10 cellular contexts compared by ENCODE assay signal in genomic region chr1:15953791-15954201, GRCh38. TPM values are rescaled to one million over a fixed set of nuclear protein-coding genes. Genes with fewer than 3 reads are reported as not detected.
DNase-seq lines count a peak whose midpoint lies in the region; ATAC-seq and TF ChIP-seq lines count a peak whose summit lies in the region.
"Had no signal": no experiment of that assay in that cellular context is flagged by ENCODE, and none has a peak within 500 bp of the region (broad histone marks: within the 10 kb centered on the region; RNA-seq: fewer than 3 reads in every experiment).

No MANE protein-coding gene starts in this region.

- intact Hi-C loops in activated CD4-positive, alpha-beta T cell treated with anti-CD3 and anti-CD28 coated beads, Interleukin-2, amount 10 ng/mL, durations not matched to agents 24 days and 14 days (cut with micrococcal nuclease) = loop anchor here (5.0 kb wide), 1 partner anchor 106 kb away; the partner anchor contains the start of gene SPEN
- intact Hi-C loops in Panc1 (cut with micrococcal nuclease; ENCODE audit: unreplicated experiment) = no loop called here

- DNase-seq in activated CD4-positive, alpha-beta T cell treated with anti-CD3 and anti-CD28 coated beads, Interleukin-2, amount 10 ng/mL, durations not matched to agents 24 days and 14 days = no peak
- no peak for DNase-seq in activated CD4-positive, alpha-beta T cell treated with anti-CD3 and anti-CD28 coated beads for 48 hours
- DNase-seq in Panc1 (ENCODE audit: low read depth, low spot score) (no peak), superior temporal gyrus (ENCODE audit: extremely low spot score) (peak; percentile 26), neuronal stem cell (ENCODE audit: low spot score) (no peak)
- DNase-seq: cortex of kidney; stimulated activated CD4-positive, alpha-beta T cell treated with anti-CD3 and anti-CD28 coated beads, Interleukin-2, amount 100 ng/mL, for 48 hours had no signal

- 29 to 37% methylated on average over 1 of the region's 1 CpG for WGBS in esophagus, 2 donors
- WGBS in neuronal stem cell (ENCODE audit: extremely low coverage in 2 of 2, insufficient read length in 2 of 2, insufficient replicate concordance in 1 of 2), 2 donors = no CpG with 5 or more reads among the region's 1 CpG

- ATAC-seq in Panc1 (no peak), GM18517 (IDR thresholded peaks at IDR 0.05; ENCODE audit: unreplicated experiment) (no peak), GM19467 (IDR thresholded peaks at IDR 0.05; ENCODE audit: unreplicated experiment) (no peak)

- POLR2A ChIA-PET in Panc1 (lab: Charles Lee) = interaction anchor here (0.6 kb wide), 2 partner anchors 136 to 166 kb away, joined by 4 to 9 read pairs; no protein-coding TSS in a partner anchor

- H3K27ac Mint-ChIP-seq in activated CD4-positive, alpha-beta T cell treated with anti-CD3 and anti-CD28 coated beads, Interleukin-2, amount 10 ng/mL, durations not matched to agents 24 days and 14 days = peak overlapping the region; percentile 82

- H3K27ac ChIP-seq in Panc1 (ENCODE audit: low read length) = peak overlapping the region; percentile 11; the same call in 1 of the 2 replicates
- peak overlapping the region; percentile 94 to 99 for H3K27ac ChIP-seq in esophagus (ENCODE audit: low read depth in 2 of 2, low read length in 1 of 2)
- no peak overlapping the region for H3K27ac ChIP-seq in neuronal stem cell (replicated peaks; ENCODE audit: low read length)

- H3K23ac ChIP-seq in neuronal stem cell (ENCODE audit: low read depth, low read length, poor library complexity) = no peak overlapping the region

- no peaks in the 10 kb centered on the region for H3K9me3 Mint-ChIP-seq in activated CD4-positive, alpha-beta T cell treated with anti-CD3 and anti-CD28 coated beads, Interleukin-2, amount 10 ng/mL, durations not matched to agents 24 days and 14 days

- CTCF ChIA-PET in Panc1 (lab: Charles Lee) = no interaction called here

- no peak for TF ChIP-seq CTCF in Panc1 (IDR thresholded peaks at IDR 0.05)

- H3K4me2 ChIP-seq in neuronal stem cell (ENCODE audit: insufficient read depth, low read length, poor library complexity, severe bottlenecking) = no peak overlapping the region

- H3K4ac ChIP-seq in neuronal stem cell (ENCODE audit: low read length) = no peak overlapping the region

- H3K36me3 ChIP-seq in Panc1 (ENCODE audit: control insufficient read depth, insufficient read depth, low read length) = no peaks in the 10 kb centered on the region
- peaks cover 0 to 2% of the 10 kb centered on the region in 2 donors for H3K36me3 ChIP-seq in esophagus (ENCODE audit: control insufficient read depth in 2 of 2, insufficient read depth in 2 of 2, low read length in 1 of 2)
- peaks cover 2 to 38% of the 10 kb centered on the region in 2 donors for H3K36me3 ChIP-seq in neuronal stem cell (replicated peaks in 1 of 2; ENCODE audit: control insufficient read depth in 2 of 2, insufficient read depth in 2 of 2, low read length in 2 of 2)

- no peak overlapping the region for H3K14ac ChIP-seq in neuronal stem cell (ENCODE audit: low read length)

- H3K9me3 ChIP-seq in Panc1 (ENCODE audit: control insufficient read depth, insufficient read depth, low read depth, low read length) (no peaks in the 10 kb centered on the region), esophagus (ENCODE audit: control insufficient read depth in 2 of 2, insufficient read depth in 1 of 2, low read depth in 1 of 2, low read length in 1 of 2) (no peaks in the 10 kb centered on the region), neuronal stem cell (replicated peaks in 1 of 2; ENCODE audit: control insufficient read depth in 2 of 2, insufficient read depth in 1 of 2, low read depth in 1 of 2, low read length in 2 of 2) (no peaks in the 10 kb centered on the region)

- no peak overlapping the region for H4K8ac ChIP-seq in neuronal stem cell (ENCODE audit: low read depth, low read length)

- H3K4me1 ChIP-seq in Panc1 (ENCODE audit: control insufficient read depth, insufficient read depth, low read length) = peaks cover 49% of the 10 kb centered on the region
- peaks cover 26 to 49% of the 10 kb centered on the region in 2 donors for H3K4me1 ChIP-seq in esophagus (ENCODE audit: control insufficient read depth in 2 of 2, insufficient read depth in 2 of 2, low read length in 1 of 2)
- peaks cover 8 to 29% of the 10 kb centered on the region in 2 donors for H3K4me1 ChIP-seq in neuronal stem cell (ENCODE audit: control insufficient read depth in 2 of 2, insufficient read depth in 1 of 2, low read depth in 1 of 2, low read length in 2 of 2)

- H3K36me3 Mint-ChIP-seq in activated CD4-positive, alpha-beta T cell treated with anti-CD3 and anti-CD28 coated beads, Interleukin-2, amount 10 ng/mL, durations not matched to agents 24 days and 14 days (ENCODE audit: low read depth) = peaks cover 67% of the 10 kb centered on the region

- BruUV-seq in Panc1 (replicated peaks; lab: Mats Ljungman, UMichigan) = no TSS peak

- H2AFZ ChIP-seq in neuronal stem cell (ENCODE audit: low read length) = no peak overlapping the region

- no peak overlapping the region for H2BK120ac ChIP-seq in neuronal stem cell (ENCODE audit: low read depth, low read length)

- H2BK15ac ChIP-seq in neuronal stem cell (ENCODE audit: low read length) = no peak overlapping the region

- H3K18ac ChIP-seq in neuronal stem cell (ENCODE audit: low read length) = no peak overlapping the region

- H2BK5ac ChIP-seq in neuronal stem cell (ENCODE audit: low read length) = no peak overlapping the region

- H3K4me1 Mint-ChIP-seq in activated CD4-positive, alpha-beta T cell treated with anti-CD3 and anti-CD28 coated beads, Interleukin-2, amount 10 ng/mL, durations not matched to agents 24 days and 14 days = peaks cover 86% of the 10 kb centered on the region

- in situ Hi-C loops in Panc1 (cut with HindIII; ENCODE audit: low pct_unique_long_range_greater_than_20kb, low sequenced_read_pairs) = no loop called here

- H3K27me3 Mint-ChIP-seq in activated CD4-positive, alpha-beta T cell treated with anti-CD3 and anti-CD28 coated beads, Interleukin-2, amount 10 ng/mL, durations not matched to agents 24 days and 14 days = no peaks in the 10 kb centered on the region

- no peak overlapping the region for H3K9ac ChIP-seq in neuronal stem cell (ENCODE audit: low read depth, low read length, poor library complexity)

- no peaks in the 10 kb centered on the region for H3K27me3 ChIP-seq in Panc1 (ENCODE audit: control insufficient read depth, insufficient read depth, low read length)
- no peaks in the 10 kb centered on the region for H3K27me3 ChIP-seq in esophagus (ENCODE audit: control insufficient read depth in 1 of 2, insufficient read depth in 2 of 2, low read length in 2 of 2)
- H3K27me3 ChIP-seq in neuronal stem cell (ENCODE audit: control insufficient read depth in 3 of 3, insufficient read depth in 3 of 3, low read depth in 1 of 3, low read length in 3 of 3) = no peaks in the 10 kb centered on the region

- no peak overlapping the region for H3K4me3 ChIP-seq in Panc1 (ENCODE audit: low read depth in 2 of 2, low read length in 2 of 2)
- H3K4me3 ChIP-seq in esophagus (ENCODE audit: low read depth in 1 of 2, low read length in 2 of 2) = no peak overlapping the region
- H3K4me3 ChIP-seq in neuronal stem cell (ENCODE audit: low read length in 2 of 2) = no peak overlapping the region

- peak overlapping the region; percentile 26 for H3K4me3 Mint-ChIP-seq in activated CD4-positive, alpha-beta T cell treated with anti-CD3 and anti-CD28 coated beads, Interleukin-2, amount 10 ng/mL, durations not matched to agents 24 days and 14 days

- H2AK5ac ChIP-seq in neuronal stem cell (ENCODE audit: low read depth, low read length) = no peak overlapping the region

- H4K91ac ChIP-seq in neuronal stem cell (ENCODE audit: low read depth, low read length, poor library complexity) = no peak overlapping the region

- H3K79me1 ChIP-seq in neuronal stem cell (ENCODE audit: low read depth, low read length) = peaks cover 10% of the 10 kb centered on the region

- H2BK12ac ChIP-seq in neuronal stem cell (ENCODE audit: low read length) = no peak overlapping the region

RNA-seq across cellular contexts. Expression of gene ZBTB17, which starts 22.1 kb away (rescaled TPM):
- 60.9 and 63.9 TPM in 2 replicates for total RNA-seq in activated CD4-positive, alpha-beta T cell treated with anti-CD3 and anti-CD28 coated beads, Interleukin-2, amount 10 ng/mL, durations not matched to agents 24 days and 14 days
- total RNA-seq in Panc1 (2021; ENCODE audit: unreplicated experiment) = 41.6 TPM
- polyA plus RNA-seq in Panc1 (2012; ENCODE audit: insufficient read length) = 52.1 TPM
- polyA plus RNA-seq in esophagus = 10 to 100 TPM; 27.8 to 41.7 TPM
- polyA plus RNA-seq in neuronal stem cell (2013, experiment 1 of 2) = 26.5 TPM
- polyA plus RNA-seq in neuronal stem cell (2013, experiment 2 of 2) = 28.4 TPM

RNA-seq across cellular contexts. Expression of gene SRARP, which starts 50.2 kb away (rescaled TPM):
- not detected in 2 replicates for total RNA-seq in activated CD4-positive, alpha-beta T cell treated with anti-CD3 and anti-CD28 coated beads, Interleukin-2, amount 10 ng/mL, durations not matched to agents 24 days and 14 days
- not detected for total RNA-seq in Panc1 (2021; ENCODE audit: unreplicated experiment)
- not detected for polyA plus RNA-seq in Panc1 (2012; ENCODE audit: insufficient read length)
- not detected for polyA plus RNA-seq in esophagus
- not detected for polyA plus RNA-seq in neuronal stem cell (2013, experiment 1 of 2)
- polyA plus RNA-seq in neuronal stem cell (2013, experiment 2 of 2) = not detected
